Comparison of ENCODE assay signal across 8 cellular contexts in genomic region chr16:19068237-19068815, GRCh38. TPM values are rescaled to one million over a fixed set of nuclear protein-coding genes. Genes with fewer than 3 reads are reported as not detected.
DNase-seq lines count a peak whose midpoint lies in the region; TF ChIP-seq lines count a peak whose summit lies in the region.

No MANE protein-coding gene starts in this region.

- H3K9ac ChIP-seq in SU-DHL-6 (ENCODE audit: low read length) = peak overlapping the region; percentile 94

- H3K27ac ChIP-seq in SU-DHL-6 (ENCODE audit: low read depth, low read length) = peak overlapping the region; percentile 96

- H3K4me2 ChIP-seq in SU-DHL-6 (ENCODE audit: low read depth, low read length, poor library complexity, severe bottlenecking) = peak overlapping the region; percentile 73

- peak overlapping the region; percentile 87 for H2AFZ ChIP-seq in SU-DHL-6 (ENCODE audit: low read depth, low read length, severe bottlenecking)

- no peaks in the 10 kb centered on the region for H3K79me2 ChIP-seq in SU-DHL-6 (ENCODE audit: insufficient read depth, low read length)

- no peaks in the 10 kb centered on the region for H3K36me3 ChIP-seq in SU-DHL-6 (ENCODE audit: low read length)

- H3K9me2 ChIP-seq in SU-DHL-6 (replicated peaks; ENCODE audit: insufficient read depth, low read length) = no peaks in the 10 kb centered on the region

- H3F3A ChIP-seq in SU-DHL-6 (ENCODE audit: insufficient read depth) = 0 out of 2 replicates have a peak, but pooled peaks cover 4% of the 10 kb centered on the region

- H3K9me3 ChIP-seq in SU-DHL-6 (ENCODE audit: insufficient read depth, low read length) = no peaks in the 10 kb centered on the region

- no peaks in the 10 kb centered on the region for H3K27me3 ChIP-seq in SU-DHL-6 (ENCODE audit: low read length)

- H3K4me3 ChIP-seq in GM12864 (ENCODE audit: low read depth, low read length) = peak overlapping the region; percentile 62
- peak overlapping the region; percentile 91 for H3K4me3 ChIP-seq in SU-DHL-6 (ENCODE audit: insufficient read depth, low read length, poor library complexity, severe bottlenecking)
- H3K4me3 ChIP-seq in fibroblast of mammary gland (ENCODE audit: control insufficient read depth, low read depth, low read length) = peak overlapping the region; percentile 91
- peak overlapping the region; percentile 72 for H3K4me3 ChIP-seq in retinal pigment epithelial cell (ENCODE audit: low read length)

- DNase-seq in GM12864 (ENCODE audit: low read depth) (no peak), fibroblast of mammary gland (ENCODE audit: low read depth) (no peak), retinal pigment epithelial cell (ENCODE audit: low read depth) (no peak), dermis blood vessel endothelial cell (no peak), HuH-7.5 (ENCODE audit: low spot score) (no peak), C1 segment of cervical spinal cord (lab: John Stamatoyannopoulos, UW) (no peak), NCI-H1436 (lab: John Stamatoyannopoulos, UW) (no peak)

- no peaks in the 10 kb centered on the region for H4K20me1 ChIP-seq in SU-DHL-6 (ENCODE audit: low read depth, low read length)

- TF ChIP-seq CTCF in GM12864 (IDR thresholded peaks at IDR 0.05; ENCODE audit: low read depth, low read length, missing control alignments) (no peak), SU-DHL-6 (IDR thresholded peaks at IDR 0.05; ENCODE audit: insufficient read depth, low read length, poor library complexity, severe bottlenecking) (no peak), fibroblast of mammary gland (conservative IDR thresholded peaks at IDR 0.05; ENCODE audit: control insufficient read depth, insufficient read depth, low read depth, low read length) (no peak), retinal pigment epithelial cell (conservative IDR thresholded peaks at IDR 0.05; ENCODE audit: low read depth, low read length) (no peak)

RNA-seq across cellular contexts. Expression of gene COQ7, which starts 0.9 kb away (rescaled TPM):
- total RNA-seq in dermis blood vessel endothelial cell = 23.5 and 32.1 TPM in 2 replicates

RNA-seq across cellular contexts. Expression of gene ITPRIPL2, which starts 45.4 kb away (rescaled TPM):
- total RNA-seq in dermis blood vessel endothelial cell = 40.2 and 51.3 TPM in 2 replicates
